ENCODE assay signal across 9 cellular contexts in genomic region chrX:48919947-48920712, GRCh38. TPM values are rescaled to one million over a fixed set of nuclear protein-coding genes. Genes with fewer than 3 reads are reported as not detected.
DNase-seq lines count a peak whose midpoint lies in the region; ATAC-seq and TF ChIP-seq lines count a peak whose summit lies in the region.
"Had no signal": no experiment of that assay in that cellular context is flagged by ENCODE, and none has a peak within 500 bp of the region (broad histone marks: within the 10 kb centered on the region; RNA-seq: fewer than 3 reads in every experiment).

No MANE protein-coding gene starts in this region.

- H3K36me3 ChIP-seq in duodenal mucosa (ENCODE audit: control insufficient read depth in 1 of 2, insufficient read depth in 2 of 2, low read length in 2 of 2) (peaks cover 5 to 35% of the 10 kb centered on the region in 2 donors), psoas muscle (ENCODE audit: insufficient read depth in 1 of 2, low read depth in 1 of 2) (peaks cover 0 to 30% of the 10 kb centered on the region in 2 donors)

- H3K27me3 ChIP-seq in duodenal mucosa (ENCODE audit: control insufficient read depth in 1 of 2, insufficient read depth in 2 of 2, low read length in 2 of 2) (no peaks in the 10 kb centered on the region), psoas muscle (ENCODE audit: insufficient read depth in 3 of 3, low read length in 2 of 3) (no peaks in the 10 kb centered on the region)

- ATAC-seq in psoas muscle = no peak
- ATAC-seq in HG03139 (IDR thresholded peaks at IDR 0.05; ENCODE audit: unreplicated experiment) = no peak

- H3K4me1 ChIP-seq in duodenal mucosa (ENCODE audit: control insufficient read depth in 1 of 2, insufficient read depth in 2 of 2, low read length in 2 of 2) (peaks cover 13 to 14% of the 10 kb centered on the region in 2 donors), psoas muscle (no peaks in the 10 kb centered on the region)

- H3K9me3 ChIP-seq in duodenal mucosa (ENCODE audit: control insufficient read depth in 1 of 2, low read length in 2 of 2) = no peaks in the 10 kb centered on the region
- no peaks in the 10 kb centered on the region for H3K9me3 ChIP-seq in psoas muscle

- H3K27me3 Mint-ChIP-seq in progenitor cell of endocrine pancreas = no peaks in the 10 kb centered on the region

- peaks cover 7% of the 10 kb centered on the region for H3K36me3 Mint-ChIP-seq in progenitor cell of endocrine pancreas (ENCODE audit: insufficient read depth)

- peak overlapping the region; percentile 80 for H3K4me3 ChIP-seq in GM12865 (ENCODE audit: low read depth, low read length)
- peak overlapping the region; percentile 58 to 61 for H3K4me3 ChIP-seq in duodenal mucosa (ENCODE audit: low read depth in 1 of 2, low read length in 2 of 2)
- no peak overlapping the region for H3K4me3 ChIP-seq in psoas muscle

- peak overlapping the region; percentile 47 to 49 for H3K9ac ChIP-seq in duodenal mucosa (ENCODE audit: low read depth in 1 of 2, low read length in 2 of 2)

- DNase-seq in GM12865 (ENCODE audit: low read depth) (peak; percentile 18), OCI-M1 (lab: John Stamatoyannopoulos, UW) (peak; percentile 77), progenitor cell of endocrine pancreas (ENCODE audit: low spot score, unreplicated experiment) (no peak), hepatic stellate cell (ENCODE audit: low spot score) (no peak), epidermal melanocyte (ENCODE audit: insufficient read length, low spot score) (no peak), psoas muscle (no peak)
- DNase-seq: SHP77 had no signal

- H3K4me3 Mint-ChIP-seq in progenitor cell of endocrine pancreas (ENCODE audit: low read depth) = peak overlapping the region; percentile 78

- WGBS in psoas muscle, 3 donors = 41 to 67% (median 47%) methylated on average over 8 of the region's 8 CpGs

- intact Hi-C loops in psoas muscle (cut with DNase I) = loop anchor here in 1 of 2 donors (5.0 to 10.0 kb wide), 2 partner anchors 37 to 275 kb away; partner anchors contain the start of gene OTUD5

- peak overlapping the region; percentile 57 for H3K27ac Mint-ChIP-seq in progenitor cell of endocrine pancreas

- H3K27ac ChIP-seq in duodenal mucosa (ENCODE audit: low read depth, low read length) = peak overlapping the region; percentile 73
- no peak overlapping the region for H3K27ac ChIP-seq in psoas muscle

- H3K4me1 Mint-ChIP-seq in progenitor cell of endocrine pancreas (ENCODE audit: low read depth) = peaks cover 19% of the 10 kb centered on the region

- TF ChIP-seq CTCF in GM12865 (IDR thresholded peaks at IDR 0.05; ENCODE audit: insufficient read depth, low read depth, low read length, missing control alignments) = no peak
- TF ChIP-seq CTCF in progenitor cell of endocrine pancreas (IDR thresholded peaks at IDR 0.05; ENCODE audit: unreplicated experiment) = no peak
- no peak for TF ChIP-seq CTCF in psoas muscle (IDR thresholded peaks at IDR 0.05)

- peaks cover 12% of the 10 kb centered on the region for H3K9me3 Mint-ChIP-seq in progenitor cell of endocrine pancreas (ENCODE audit: low read depth)

RNA-seq across cellular contexts. Expression of gene PIM2, which starts 1.3 kb away (rescaled TPM):
- total RNA-seq in progenitor cell of endocrine pancreas (9.9 and 10.4 TPM in 2 replicates), psoas muscle (1 to 10 TPM; 1.1 to 2.3 (median 1.6) TPM)
- polyA plus RNA-seq in psoas muscle = 1 to 10 TPM; 1.4 to 3.7 (median 1.6) TPM

RNA-seq across cellular contexts. Expression of gene SLC35A2, which starts 8.7 kb away (rescaled TPM):
- total RNA-seq in progenitor cell of endocrine pancreas = 33.9 and 34.9 TPM in 2 replicates
- 10 to 100 TPM in 2 of 4 donors, 1 to 10 TPM in 2; 8.8 to 13.4 (median 11.2) TPM for total RNA-seq in psoas muscle
- polyA plus RNA-seq in psoas muscle = 10 to 100 TPM; 13.2 to 26.1 (median 19.7) TPM

RNA-seq across cellular contexts. Expression of gene PQBP1, which starts 22.4 kb away (rescaled TPM):
- 71.5 and 75.4 TPM in 2 replicates for total RNA-seq in progenitor cell of endocrine pancreas
- 10 to 100 TPM; 51.8 to 65.7 (median 60.6) TPM for total RNA-seq in psoas muscle
- polyA plus RNA-seq in psoas muscle = 10 to 100 TPM; 71.0 to 98.8 (median 77.2) TPM

RNA-seq across cellular contexts. Expression of gene TIMM17B, which starts 22.6 kb away (rescaled TPM):
- total RNA-seq in progenitor cell of endocrine pancreas (68.1 and 73.8 TPM in 2 replicates), psoas muscle (10 to 100 TPM; 56.6 to 76.2 (median 65.1) TPM)
- polyA plus RNA-seq in psoas muscle = 10 to 100 TPM; 63.1 to 91.6 (median 78.4) TPM

RNA-seq across cellular contexts. Expression of gene OTUD5, which starts 37.3 kb away (rescaled TPM):
- total RNA-seq in progenitor cell of endocrine pancreas (52.5 and 53.3 TPM in 2 replicates), psoas muscle (10 to 100 TPM; 21.4 to 38.7 (median 28.5) TPM)
- 10 to 100 TPM; 17.5 to 34.8 (median 18.6) TPM for polyA plus RNA-seq in psoas muscle

Comparison
In these comparisons a context has a peak if more than half of its experiments do, and no peak if none do; other contexts are left out.
1. DNase-seq: peak in GM12865 (single experiment) and OCI-M1 (single experiment); none in progenitor cell of endocrine pancreas (single experiment), hepatic stellate cell (single experiment), epidermal melanocyte (single experiment) and psoas muscle (0 of 2).